Comparison of ENCODE assay signal across 7 cellular contexts in the genomic region with DNA sequence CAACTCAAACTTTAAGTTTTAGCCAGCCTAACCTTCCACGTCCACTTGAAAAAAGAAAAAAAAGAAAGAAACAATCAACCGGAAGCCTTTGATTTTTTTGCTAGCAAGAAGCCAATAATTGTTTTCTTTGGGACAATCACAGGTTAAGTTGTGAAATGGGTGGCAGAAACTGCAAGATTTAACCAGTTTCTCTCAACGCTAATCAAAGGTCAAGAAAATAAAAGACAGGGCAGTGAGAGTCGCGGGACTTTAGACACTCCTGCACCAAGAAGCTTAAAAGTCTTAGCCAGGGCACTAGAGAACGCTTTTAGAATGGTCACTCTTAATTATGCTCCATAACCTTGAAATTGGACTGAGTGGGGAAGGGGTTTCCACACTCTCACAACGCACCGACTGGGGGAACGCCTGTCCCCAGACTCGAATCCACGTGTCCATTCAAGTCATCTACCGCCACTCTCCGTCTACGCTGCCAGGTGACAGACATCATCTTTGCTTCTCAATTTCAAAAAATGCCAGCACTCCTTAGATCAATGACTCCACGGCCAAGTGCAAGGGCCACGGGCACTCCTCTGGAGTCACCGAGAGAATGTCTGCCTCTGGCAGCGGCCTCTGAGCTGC. TPM values are rescaled to one million over a fixed set of nuclear protein-coding genes. Genes with fewer than 3 reads are reported as not detected.
A peak's percentile ranks its signal among the peaks of the same experiment; 100 is the strongest.
DNase-seq lines count a peak whose midpoint lies in the region; ATAC-seq and TF ChIP-seq lines count a peak whose summit lies in the region.

No MANE protein-coding gene starts in this region.

- H3K4me3 ChIP-seq in RWPE2 (ENCODE audit: severe bottlenecking), result peak overlapping the region; percentile 99
- H3K4me3 ChIP-seq in choroid plexus epithelial cell (ENCODE audit: low read depth, low read length), result peak overlapping the region; percentile 71
- peak overlapping the region; percentile 60 to 66 for H3K4me3 ChIP-seq in muscle layer of duodenum (ENCODE audit: low read depth in 1 of 2, low read length in 2 of 2)

- no peak for DNase-seq in RWPE2 (ENCODE audit: low spot score)
- no peak for DNase-seq in choroid plexus epithelial cell (ENCODE audit: low read depth)
- no peak for DNase-seq in SHP77 (lab: John Stamatoyannopoulos, UW)
- DNase-seq in omental fat pad (ENCODE audit: low spot score), result no peak

- H3K9me3 ChIP-seq in RWPE2 (ENCODE audit: severe bottlenecking), result no peaks in the 10 kb centered on the region
- H3K9me3 ChIP-seq in muscle layer of duodenum (ENCODE audit: control insufficient read depth in 1 of 2, low read length in 2 of 2), result no peaks in the 10 kb centered on the region

- H3K36me3 ChIP-seq in RWPE2 (ENCODE audit: low read depth) (no peaks in the 10 kb centered on the region), muscle layer of duodenum (ENCODE audit: control insufficient read depth in 1 of 2, insufficient read depth in 2 of 2, low read length in 2 of 2) (no peaks in the 10 kb centered on the region)

- no peak overlapping the region for H3K27ac ChIP-seq in RWPE2 (ENCODE audit: poor library complexity, severe bottlenecking)
- peak overlapping the region; percentile 73 for H3K27ac ChIP-seq in muscle layer of duodenum (ENCODE audit: low read length)

- TF ChIP-seq CTCF in RWPE2 (IDR thresholded peaks at IDR 0.05; ENCODE audit: poor library complexity, severe bottlenecking) (no peak), choroid plexus epithelial cell (conservative IDR thresholded peaks at IDR 0.05; ENCODE audit: low read depth, low read length) (no peak), omental fat pad (IDR thresholded peaks at IDR 0.05) (no peak)

- H3K4me1 ChIP-seq in RWPE2 (ENCODE audit: insufficient read depth, poor library complexity, severe bottlenecking), result peaks cover 6% of the 10 kb centered on the region
- H3K4me1 ChIP-seq in muscle layer of duodenum (ENCODE audit: control insufficient read depth in 1 of 2, insufficient read depth in 2 of 2, low read length in 2 of 2), result peaks cover 0 to 13% of the 10 kb centered on the region in 2 donors

- no peaks in the 10 kb centered on the region for H3K27me3 ChIP-seq in RWPE2 (ENCODE audit: insufficient read depth, poor library complexity, severe bottlenecking)
- H3K27me3 ChIP-seq in muscle layer of duodenum (ENCODE audit: low read depth, low read length), result no peaks in the 10 kb centered on the region

- ATAC-seq in GM18867 (IDR thresholded peaks at IDR 0.05; ENCODE audit: unreplicated experiment) (peak; percentile 12), HG02610 (IDR thresholded peaks at IDR 0.05; ENCODE audit: unreplicated experiment) (peak; percentile 3), RWPE2 (ENCODE audit: low read depth) (peak; percentile 3; the same call in 1 of the 3 replicates), omental fat pad (ENCODE audit: low FRiP score) (no peak)

RNA-seq across cellular contexts. Expression of a gene that starts 0.9 kb away (rescaled TPM):
- total RNA-seq in omental fat pad, result 1,000 to 10,000 TPM in 2 of 4 donors, 100 to 1,000 TPM in 2; 577 to 1,142 (median 917) TPM
